ENCODE assay signal across 2 cellular contexts in genomic region chr2:218992703-218993344, GRCh38.
TF ChIP-seq lines count a peak whose summit lies in the region.

No MANE protein-coding gene starts in this region.

TF ChIP-seq in SK-N-SH, 30 proteins besides CTCF, POLR2A, EP300 and RAD21:
- TF ChIP-seq USF1 (IDR thresholded peaks at IDR 0.05; ENCODE audit: borderline replicate concordance, low read depth) = no peak
- TF ChIP-seq JUND (IDR thresholded peaks at IDR 0.05) = no peak
- no peak for TF ChIP-seq RCOR1 (IDR thresholded peaks at IDR 0.05; ENCODE audit: low read length)
- TF ChIP-seq EZH2phosphoT487 (IDR thresholded peaks at IDR 0.05; ENCODE audit: borderline replicate concordance, low read depth) = no peak
- no peak for TF ChIP-seq ZBTB33 (IDR thresholded peaks at IDR 0.05; ENCODE audit: borderline replicate concordance, low read depth)
- no peak for TF ChIP-seq NRF1 (IDR thresholded peaks at IDR 0.05; ENCODE audit: low read depth, low read length)
- no peak for TF ChIP-seq ELF1 (IDR thresholded peaks at IDR 0.05)
- no peak for TF ChIP-seq FOSL2 (IDR thresholded peaks at IDR 0.05; ENCODE audit: borderline replicate concordance, low read depth)
- TF ChIP-seq TCF12 (IDR thresholded peaks at IDR 0.05) = no peak
- no peak for TF ChIP-seq SMC3 (IDR thresholded peaks at IDR 0.05; ENCODE audit: low read depth, low read length)
- TF ChIP-seq USF2 (IDR thresholded peaks at IDR 0.05; ENCODE audit: borderline replicate concordance, low read depth, low read length) = no peak
- TF ChIP-seq FOXM1 (IDR thresholded peaks at IDR 0.05; ENCODE audit: low read depth) = no peak
- TF ChIP-seq NFIC (IDR thresholded peaks at IDR 0.05; ENCODE audit: borderline replicate concordance) = no peak
- no peak for TF ChIP-seq GATA2 (CRISPR knock-in tag; IDR thresholded peaks at IDR 0.05)
- no peak for TF ChIP-seq IRF3 (IDR thresholded peaks at IDR 0.05; ENCODE audit: low read depth, low read length)
TF ChIP-seq in SK-N-SH: peak in this region for 0.

TF ChIP-seq in SK-N-SH treated with all-trans-retinoic acid at 6 μM for 48 hours, 23 proteins besides CTCF, POLR2A, EP300 and RAD21:
- TF ChIP-seq TOX (CRISPR knock-in tag; IDR thresholded peaks at IDR 0.05; ENCODE audit: borderline replicate concordance) (no peak), ZFP3 (CRISPR knock-in tag; IDR thresholded peaks at IDR 0.05) (no peak), CREB5 (CRISPR knock-in tag; IDR thresholded peaks at IDR 0.05; ENCODE audit: low read depth) (no peak)
